ENCODE assay signal across 2 cellular contexts in genomic region chr1:164704954-164705353, GRCh38.
TF ChIP-seq lines count a peak whose summit lies in the region.

No MANE protein-coding gene starts in this region.

TF ChIP-seq in SK-N-SH, 30 proteins besides CTCF, POLR2A, EP300 and RAD21 (continued from another document):
- TF ChIP-seq ZBTB33 (IDR thresholded peaks at IDR 0.05; ENCODE audit: borderline replicate concordance, low read depth), result no peak
TF ChIP-seq in SK-N-SH: peak in this region for 1.

TF ChIP-seq in SK-N-SH treated with all-trans-retinoic acid at 6 μM for 48 hours, 23 proteins besides CTCF, POLR2A, EP300 and RAD21 (continued from another document):
- TF ChIP-seq CREB5 (CRISPR knock-in tag; IDR thresholded peaks at IDR 0.05; ENCODE audit: low read depth) (no peak), ISL1 (CRISPR knock-in tag; IDR thresholded peaks at IDR 0.05) (no peak), ZNF565 (CRISPR knock-in tag; conservative IDR thresholded peaks at IDR 0.05; ENCODE audit: low read depth) (no peak), TOX (CRISPR knock-in tag; IDR thresholded peaks at IDR 0.05; ENCODE audit: borderline replicate concordance) (no peak), ZC3H10 (CRISPR knock-in tag; IDR thresholded peaks at IDR 0.05) (no peak), SNAI2 (CRISPR knock-in tag; IDR thresholded peaks at IDR 0.05) (no peak), RARB (CRISPR knock-in tag; IDR thresholded peaks at IDR 0.05) (no peak)
- TF ChIP-seq, protein P1, sequence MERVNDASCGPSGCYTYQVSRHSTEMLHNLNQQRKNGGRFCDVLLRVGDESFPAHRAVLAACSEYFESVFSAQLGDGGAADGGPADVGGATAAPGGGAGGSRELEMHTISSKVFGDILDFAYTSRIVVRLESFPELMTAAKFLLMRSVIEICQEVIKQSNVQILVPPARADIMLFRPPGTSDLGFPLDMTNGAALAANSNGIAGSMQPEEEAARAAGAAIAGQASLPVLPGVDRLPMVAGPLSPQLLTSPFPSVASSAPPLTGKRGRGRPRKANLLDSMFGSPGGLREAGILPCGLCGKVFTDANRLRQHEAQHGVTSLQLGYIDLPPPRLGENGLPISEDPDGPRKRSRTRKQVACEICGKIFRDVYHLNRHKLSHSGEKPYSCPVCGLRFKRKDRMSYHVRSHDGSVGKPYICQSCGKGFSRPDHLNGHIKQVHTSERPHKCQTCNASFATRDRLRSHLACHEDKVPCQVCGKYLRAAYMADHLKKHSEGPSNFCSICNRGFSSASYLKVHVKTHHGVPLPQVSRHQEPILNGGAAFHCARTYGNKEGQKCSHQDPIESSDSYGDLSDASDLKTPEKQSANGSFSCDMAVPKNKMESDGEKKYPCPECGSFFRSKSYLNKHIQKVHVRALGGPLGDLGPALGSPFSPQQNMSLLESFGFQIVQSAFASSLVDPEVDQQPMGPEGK (CRISPR knock-in tag; IDR thresholded peaks at IDR 0.05; ENCODE audit: borderline replicate concordance), result no peak
- TF ChIP-seq, protein P2, sequence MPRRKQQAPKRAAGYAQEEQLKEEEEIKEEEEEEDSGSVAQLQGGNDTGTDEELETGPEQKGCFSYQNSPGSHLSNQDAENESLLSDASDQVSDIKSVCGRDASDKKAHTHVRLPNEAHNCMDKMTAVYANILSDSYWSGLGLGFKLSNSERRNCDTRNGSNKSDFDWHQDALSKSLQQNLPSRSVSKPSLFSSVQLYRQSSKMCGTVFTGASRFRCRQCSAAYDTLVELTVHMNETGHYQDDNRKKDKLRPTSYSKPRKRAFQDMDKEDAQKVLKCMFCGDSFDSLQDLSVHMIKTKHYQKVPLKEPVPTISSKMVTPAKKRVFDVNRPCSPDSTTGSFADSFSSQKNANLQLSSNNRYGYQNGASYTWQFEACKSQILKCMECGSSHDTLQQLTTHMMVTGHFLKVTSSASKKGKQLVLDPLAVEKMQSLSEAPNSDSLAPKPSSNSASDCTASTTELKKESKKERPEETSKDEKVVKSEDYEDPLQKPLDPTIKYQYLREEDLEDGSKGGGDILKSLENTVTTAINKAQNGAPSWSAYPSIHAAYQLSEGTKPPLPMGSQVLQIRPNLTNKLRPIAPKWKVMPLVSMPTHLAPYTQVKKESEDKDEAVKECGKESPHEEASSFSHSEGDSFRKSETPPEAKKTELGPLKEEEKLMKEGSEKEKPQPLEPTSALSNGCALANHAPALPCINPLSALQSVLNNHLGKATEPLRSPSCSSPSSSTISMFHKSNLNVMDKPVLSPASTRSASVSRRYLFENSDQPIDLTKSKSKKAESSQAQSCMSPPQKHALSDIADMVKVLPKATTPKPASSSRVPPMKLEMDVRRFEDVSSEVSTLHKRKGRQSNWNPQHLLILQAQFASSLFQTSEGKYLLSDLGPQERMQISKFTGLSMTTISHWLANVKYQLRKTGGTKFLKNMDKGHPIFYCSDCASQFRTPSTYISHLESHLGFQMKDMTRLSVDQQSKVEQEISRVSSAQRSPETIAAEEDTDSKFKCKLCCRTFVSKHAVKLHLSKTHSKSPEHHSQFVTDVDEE (CRISPR knock-in tag; IDR thresholded peaks at IDR 0.05), result no peak
- TF ChIP-seq, protein P3, sequence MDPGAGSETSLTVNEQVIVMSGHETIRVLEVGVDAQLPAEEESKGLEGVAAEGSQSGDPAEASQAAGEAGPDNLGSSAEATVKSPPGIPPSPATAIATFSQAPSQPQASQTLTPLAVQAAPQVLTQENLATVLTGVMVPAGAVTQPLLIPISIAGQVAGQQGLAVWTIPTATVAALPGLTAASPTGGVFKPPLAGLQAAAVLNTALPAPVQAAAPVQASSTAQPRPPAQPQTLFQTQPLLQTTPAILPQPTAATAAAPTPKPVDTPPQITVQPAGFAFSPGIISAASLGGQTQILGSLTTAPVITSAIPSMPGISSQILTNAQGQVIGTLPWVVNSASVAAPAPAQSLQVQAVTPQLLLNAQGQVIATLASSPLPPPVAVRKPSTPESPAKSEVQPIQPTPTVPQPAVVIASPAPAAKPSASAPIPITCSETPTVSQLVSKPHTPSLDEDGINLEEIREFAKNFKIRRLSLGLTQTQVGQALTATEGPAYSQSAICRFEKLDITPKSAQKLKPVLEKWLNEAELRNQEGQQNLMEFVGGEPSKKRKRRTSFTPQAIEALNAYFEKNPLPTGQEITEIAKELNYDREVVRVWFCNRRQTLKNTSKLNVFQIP (CRISPR knock-in tag; IDR thresholded peaks at IDR 0.05; ENCODE audit: borderline replicate concordance, low read depth), result no peak
